17 cellular contexts compared by ENCODE assay signal in the genomic region with DNA sequence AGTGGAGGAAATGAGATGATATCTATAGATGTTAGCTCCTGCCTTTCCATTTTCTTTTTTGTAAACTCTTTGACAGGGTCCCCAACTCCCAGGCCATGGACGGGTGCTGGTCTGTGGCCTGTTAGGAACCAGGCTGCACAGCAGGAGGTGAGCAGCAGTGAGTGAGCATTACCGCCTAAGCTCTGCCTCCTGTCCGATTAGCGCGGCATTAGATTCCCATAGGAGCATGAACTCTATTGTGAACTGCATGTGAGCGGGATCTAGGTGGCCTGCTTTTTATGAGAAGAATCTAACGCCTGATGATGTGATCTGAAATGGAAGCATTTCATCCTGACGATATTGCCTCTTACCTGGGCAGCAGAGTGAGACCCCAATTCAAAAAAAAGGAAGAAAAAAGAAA. TPM values are rescaled to one million over a fixed set of nuclear protein-coding genes. Genes with fewer than 3 reads are reported as not detected.
DNase-seq lines count a peak whose midpoint lies in the region; ATAC-seq and TF ChIP-seq lines count a peak whose summit lies in the region.
"Had no signal": no experiment of that assay in that cellular context is flagged by ENCODE, and none has a peak within 500 bp of the region (broad histone marks: within the 10 kb centered on the region; RNA-seq: fewer than 3 reads in every experiment).

No MANE protein-coding gene starts in this region.

- no peak for DNase-seq in CD4-positive, CD25-positive, alpha-beta regulatory T cell
- peak; percentile 73 for DNase-seq in WERI-Rb-1
- no peak for DNase-seq in naive thymus-derived CD4-positive, alpha-beta T cell
- DNase-seq in NK-92 (lab: John Stamatoyannopoulos, UW; ENCODE audit: unreplicated experiment), result no peak
- no peak for DNase-seq in GM13977 (ENCODE audit: low spot score)
- no peak for DNase-seq in PC-9
- DNase-seq: aorta, caudate nucleus, left ventricle myocardium superior, NCI-H1105, NCI-H2081, NCI-H524 treated with DMSO at 0.1 percent for 48 hours, nucleus accumbens, upper lobe of right lung had no signal

- no peak overlapping the region for H3K4me3 ChIP-seq in BLaER1 treated with 17β-estradiol and CSF1 and Interleukin-3, amounts not matched to agents 10 nM and 100 nM
- H3K4me3 ChIP-seq in CD4-positive, CD25-positive, alpha-beta regulatory T cell (ENCODE audit: low read depth, low read length), result no peak overlapping the region
- H3K4me3 ChIP-seq in WERI-Rb-1 (ENCODE audit: low read depth, low read length), result no peak overlapping the region
- H3K4me3 ChIP-seq in naive thymus-derived CD4-positive, alpha-beta T cell (ENCODE audit: low read length), result no peak overlapping the region
- H3K4me3 ChIP-seq in PC-9, result no peak overlapping the region
- H3K4me3 ChIP-seq: mucosa of descending colon, upper lobe of right lung had no signal

- no peaks in the 10 kb centered on the region for H3K9me2 ChIP-seq in PC-9 (ENCODE audit: insufficient read depth)

- peaks cover 52 to 73% (median 62%) of the 10 kb centered on the region in 10 experiments for H3K4me1 ChIP-seq in BLaER1 treated with 17β-estradiol and CSF1 and Interleukin-3, amounts not matched to agents 10 nM and 100 nM
- peaks cover 29% of the 10 kb centered on the region for H3K4me1 ChIP-seq in CD4-positive, CD25-positive, alpha-beta regulatory T cell (ENCODE audit: control insufficient read depth, insufficient read depth, low read length, poor library complexity, severe bottlenecking)
- peaks cover 20 to 74% of the 10 kb centered on the region in 2 donors for H3K4me1 ChIP-seq in naive thymus-derived CD4-positive, alpha-beta T cell (ENCODE audit: control insufficient read depth in 2 of 2, insufficient read depth in 2 of 2, low read length in 2 of 2)
- peaks cover 50% of the 10 kb centered on the region for H3K4me1 ChIP-seq in PC-9 (replicated peaks; ENCODE audit: insufficient read depth)

- H3K4me1 Mint-ChIP-seq in CD4-positive, CD25-positive, alpha-beta regulatory T cell, result peaks cover 12 to 64% (median 44%) of the 10 kb centered on the region in 4 donors
- H3K4me1 Mint-ChIP-seq in naive thymus-derived CD4-positive, alpha-beta T cell, result peaks cover 37 to 91% (median 81%) of the 10 kb centered on the region in 7 donors

- H3K79me2 ChIP-seq in PC-9 (ENCODE audit: low read depth), result no peaks in the 10 kb centered on the region

- intact Hi-C loops in naive thymus-derived CD4-positive, alpha-beta T cell (cut with micrococcal nuclease), result no loop called here
- intact Hi-C loops in PC-9 (cut with micrococcal nuclease; ENCODE audit: unreplicated experiment), result no loop called here

- H3K27me3 ChIP-seq in BLaER1 treated with 17β-estradiol and CSF1 and Interleukin-3, amounts not matched to agents 10 nM and 100 nM, result no peaks in the 10 kb centered on the region
- H3K27me3 ChIP-seq in CD4-positive, CD25-positive, alpha-beta regulatory T cell (ENCODE audit: control insufficient read depth, insufficient read depth, low read length), result no peaks in the 10 kb centered on the region
- H3K27me3 ChIP-seq in WERI-Rb-1 (ENCODE audit: insufficient read depth, low read depth, severe bottlenecking), result no peaks in the 10 kb centered on the region
- no peaks in the 10 kb centered on the region for H3K27me3 ChIP-seq in naive thymus-derived CD4-positive, alpha-beta T cell (ENCODE audit: control insufficient read depth in 2 of 2, insufficient read depth in 2 of 2, low read length in 2 of 2)
- no peaks in the 10 kb centered on the region for H3K27me3 ChIP-seq in PC-9 (ENCODE audit: insufficient read depth, low read depth)
- H3K27me3 ChIP-seq: upper lobe of right lung had no signal

- in situ Hi-C loops in GM13977 (cut with MboI; ENCODE audit: low pct_unique_long_range_greater_than_20kb, low sequenced_read_pairs, unreplicated experiment), result no loop called here

- H3K9ac ChIP-seq in BLaER1 treated with 17β-estradiol and CSF1 and Interleukin-3, amounts not matched to agents 10 nM and 100 nM, result peak overlapping the region in 4 of 11 experiments; percentile 23 to 49 (median 30); a peak in 2 of 22 replicates

- no peaks in the 10 kb centered on the region for H3K9me3 Mint-ChIP-seq in CD4-positive, CD25-positive, alpha-beta regulatory T cell
- no peaks in the 10 kb centered on the region for H3K9me3 Mint-ChIP-seq in naive thymus-derived CD4-positive, alpha-beta T cell

- POLR2A ChIA-PET in naive thymus-derived CD4-positive, alpha-beta T cell (lab: Charles Lee), result interaction anchor here (0.7 to 21.9 kb wide), 10 partner anchors 10 to 65 kb away, joined by 3 to 550 read pairs (median 5); no protein-coding TSS in a partner anchor
- POLR2A ChIA-PET in PC-9 (lab: Charles Lee; ENCODE audit: unreplicated experiment), result no interaction called here

- H3K36me3 Mint-ChIP-seq in CD4-positive, CD25-positive, alpha-beta regulatory T cell, result no peaks in the 10 kb centered on the region
- H3K36me3 Mint-ChIP-seq in naive thymus-derived CD4-positive, alpha-beta T cell, result peaks cover 0 to 5% (median 0%) of the 10 kb centered on the region in 5 donors

- no peaks in the 10 kb centered on the region for H3K36me3 ChIP-seq in BLaER1 treated with 17β-estradiol and CSF1 and Interleukin-3, amounts not matched to agents 10 nM and 100 nM
- H3K36me3 ChIP-seq in CD4-positive, CD25-positive, alpha-beta regulatory T cell (ENCODE audit: control insufficient read depth, insufficient read depth, low read length), result no peaks in the 10 kb centered on the region
- H3K36me3 ChIP-seq in WERI-Rb-1 (no peaks in the 10 kb centered on the region), PC-9 (ENCODE audit: low read depth) (no peaks in the 10 kb centered on the region)
- H3K36me3 ChIP-seq in naive thymus-derived CD4-positive, alpha-beta T cell (ENCODE audit: control insufficient read depth in 2 of 3, insufficient read depth in 3 of 3, low read length in 3 of 3), result no peaks in the 10 kb centered on the region
- H3K36me3 ChIP-seq: upper lobe of right lung had no signal

- peak overlapping the region; percentile 11 to 93 (median 66); a peak in 16 of 22 replicates for H3K4me2 ChIP-seq in BLaER1 treated with 17β-estradiol and CSF1 and Interleukin-3, amounts not matched to agents 10 nM and 100 nM
- no peak overlapping the region for H3K4me2 ChIP-seq in PC-9

- peaks cover 37% of the 10 kb centered on the region for H3F3A ChIP-seq in PC-9 (ENCODE audit: insufficient read depth, low read depth)

- peak overlapping the region in 1 of 4 donors; percentile 12 for H3K4me3 Mint-ChIP-seq in CD4-positive, CD25-positive, alpha-beta regulatory T cell
- peak overlapping the region in 8 of 10 donors; percentile 21 to 88 (median 76) for H3K4me3 Mint-ChIP-seq in naive thymus-derived CD4-positive, alpha-beta T cell

- H4K20me1 ChIP-seq in BLaER1 treated with 17β-estradiol and CSF1 and Interleukin-3, amounts not matched to agents 10 nM and 100 nM, result no peaks in the 10 kb centered on the region
- no peaks in the 10 kb centered on the region for H4K20me1 ChIP-seq in PC-9 (ENCODE audit: insufficient read depth)

- no peaks in the 10 kb centered on the region for H3K27me3 Mint-ChIP-seq in CD4-positive, CD25-positive, alpha-beta regulatory T cell
- no peaks in the 10 kb centered on the region for H3K27me3 Mint-ChIP-seq in naive thymus-derived CD4-positive, alpha-beta T cell

- peak overlapping the region in 8 of 11 experiments; percentile 11 to 45 (median 18); a peak in 10 of 22 replicates for H3K27ac ChIP-seq in BLaER1 treated with 17β-estradiol and CSF1 and Interleukin-3, amounts not matched to agents 10 nM and 100 nM
- H3K27ac ChIP-seq in CD4-positive, CD25-positive, alpha-beta regulatory T cell (ENCODE audit: insufficient read depth, low read length, poor library complexity, severe bottlenecking), result no peak overlapping the region
- peak overlapping the region; percentile 69 for H3K27ac ChIP-seq in WERI-Rb-1
- H3K27ac ChIP-seq in naive thymus-derived CD4-positive, alpha-beta T cell (ENCODE audit: low read depth, low read length), result peak overlapping the region; percentile 70
- no peak overlapping the region for H3K27ac ChIP-seq in PC-9
- H3K27ac ChIP-seq: upper lobe of right lung had no signal

- no peak for TF ChIP-seq CTCF in WERI-Rb-1 (IDR thresholded peaks at IDR 0.05; ENCODE audit: low read depth, low read length)
- no peak for TF ChIP-seq CTCF in GM13977 (IDR thresholded peaks at IDR 0.05; ENCODE audit: extremely low read depth, insufficient read depth, missing control alignments)
- no peak for TF ChIP-seq CTCF in PC-9 (conservative IDR thresholded peaks at IDR 0.05)

- no peak overlapping the region for H2AFZ ChIP-seq in PC-9

- CTCF ChIA-PET in naive thymus-derived CD4-positive, alpha-beta T cell (lab: Charles Lee), result interaction anchor here (0.9 to 1.1 kb wide), 2 partner anchors 10 to 19 kb away, joined by 3 to 7 read pairs; no protein-coding TSS in a partner anchor
- CTCF ChIA-PET in PC-9 (lab: Charles Lee), result no interaction called here

- peaks cover 0 to 3% (median 0%) of the 10 kb centered on the region in 11 experiments; a peak in 3 of 22 replicates for H3K9me3 ChIP-seq in BLaER1 treated with 17β-estradiol and CSF1 and Interleukin-3, amounts not matched to agents 10 nM and 100 nM (replicated peaks in 1 of 11)
- H3K9me3 ChIP-seq in CD4-positive, CD25-positive, alpha-beta regulatory T cell (ENCODE audit: control insufficient read depth in 2 of 2, low read length in 2 of 2), result no peaks in the 10 kb centered on the region
- H3K9me3 ChIP-seq in WERI-Rb-1 (ENCODE audit: severe bottlenecking) (no peaks in the 10 kb centered on the region), PC-9 (ENCODE audit: insufficient read depth, low read depth) (no peaks in the 10 kb centered on the region)
- H3K9me3 ChIP-seq in naive thymus-derived CD4-positive, alpha-beta T cell (ENCODE audit: control insufficient read depth in 2 of 3, low read length in 3 of 3), result no peaks in the 10 kb centered on the region
- H3K9me3 ChIP-seq: mucosa of descending colon, upper lobe of right lung had no signal

- ATAC-seq in CD4-positive, CD25-positive, alpha-beta regulatory T cell (ENCODE audit: low read depth in 2 of 2), result no peak
- ATAC-seq in naive thymus-derived CD4-positive, alpha-beta T cell, result no peak
- ATAC-seq: HCT116, left ventricle myocardium superior, mucosa of descending colon, upper lobe of right lung had no signal

- no TSS peak for BruUV-seq in PC-9 (replicated peaks; lab: Mats Ljungman, UMichigan)

- H3K27ac Mint-ChIP-seq in CD4-positive, CD25-positive, alpha-beta regulatory T cell, result peak overlapping the region in 2 of 3 donors; percentile 46 to 66
- H3K27ac Mint-ChIP-seq in naive thymus-derived CD4-positive, alpha-beta T cell, result peak overlapping the region; percentile 75 to 98 (median 97)

RNA-seq across cellular contexts. Expression of a gene that starts 56.8 kb away (rescaled TPM):
- 579 TPM for total RNA-seq in CD4-positive, CD25-positive, alpha-beta regulatory T cell
- polyA plus RNA-seq in CD4-positive, CD25-positive, alpha-beta regulatory T cell, result 10 to 100 TPM; 44.3 to 52.1 (median 48.6) TPM
- 100 to 1,000 TPM; 144 to 492 (median 393) TPM for total RNA-seq in naive thymus-derived CD4-positive, alpha-beta T cell
- 100 to 1,000 TPM in 1 of 2 donors, 10 to 100 TPM in 1; 70.0 to 103 TPM for polyA plus RNA-seq in naive thymus-derived CD4-positive, alpha-beta T cell
- 105 and 120 TPM in 2 replicates for total RNA-seq in PC-9 (2021)

Comparison
In these comparisons a context has a peak if more than half of its experiments do, and no peak if none do; other contexts are left out.
1. H3K27ac ChIP-seq: peak in BLaER1 treated with 17β-estradiol and CSF1 and Interleukin-3, amounts not matched to agents 10 nM and 100 nM (8 of 11), WERI-Rb-1 (single experiment) and naive thymus-derived CD4-positive, alpha-beta T cell (single experiment); none in CD4-positive, CD25-positive, alpha-beta regulatory T cell (single experiment) and PC-9 (single experiment).